12 cellular contexts compared by ENCODE assay signal in genomic region chr4:2850966-2851782, GRCh38. TPM values are rescaled to one million over a fixed set of nuclear protein-coding genes. Genes with fewer than 3 reads are reported as not detected.
DNase-seq lines count a peak whose midpoint lies in the region; ATAC-seq and TF ChIP-seq lines count a peak whose summit lies in the region.
"Had no signal": no experiment of that assay in that cellular context is flagged by ENCODE, and none has a peak within 500 bp of the region (broad histone marks: within the 10 kb centered on the region; RNA-seq: fewer than 3 reads in every experiment).

No MANE protein-coding gene starts in this region.

- H3K27me3 Mint-ChIP-seq in activated B cell treated with CpG ODN at 0.5 μM for 24 hours: no peaks in the 10 kb centered on the region

- peaks cover 27% of the 10 kb centered on the region for H3K36me3 Mint-ChIP-seq in activated B cell treated with CpG ODN at 0.5 μM for 24 hours (ENCODE audit: low read depth)

- no peak for TF ChIP-seq CTCF in activated B cell treated with CpG ODN at 0.5 μM for 24 hours (IDR thresholded peaks at IDR 0.05)

- H3K27ac Mint-ChIP-seq in activated B cell treated with CpG ODN at 0.5 μM for 24 hours: peak overlapping the region; percentile 82

- peak; percentile 6 for ATAC-seq in activated B cell treated with CpG ODN at 0.5 μM for 24 hours (ENCODE audit: low read depth)

- CTCF ChIA-PET in activated B cell treated with CpG ODN at 0.5 μM for 24 hours (lab: Charles Lee): no interaction called here

- no peaks in the 10 kb centered on the region for H3K9me3 Mint-ChIP-seq in activated B cell treated with CpG ODN at 0.5 μM for 24 hours

- in situ Hi-C loops in ACHN (cut with HindIII; ENCODE audit: low pct_ligation_motif_present, low pct_unique_long_range_greater_than_20kb, low sequenced_read_pairs) (no loop called here), G401 (cut with HindIII; ENCODE audit: low sequenced_read_pairs) (no loop called here), KBM-7 (cut with MboI; ENCODE audit: low pct_unique_long_range_greater_than_20kb, low sequenced_read_pairs) (no loop called here)

- POLR2A ChIA-PET in activated B cell treated with CpG ODN at 0.5 μM for 24 hours (lab: Charles Lee): interaction anchor here (0.6 to 5.1 kb wide), 12 partner anchors 7 to 440 kb away, joined by 3 to 29 read pairs (median 6); partner anchors contain the start of gene ADD1

- peak overlapping the region; percentile 73 for H3K4me3 Mint-ChIP-seq in activated B cell treated with CpG ODN at 0.5 μM for 24 hours

- DNase-seq in ACHN (peak; percentile 20), EH (ENCODE audit: low read depth) (peak; percentile 25), activated B cell treated with CpG ODN at 0.5 μM for 24 hours (no peak), kidney tubule cell (ENCODE audit: low spot score) (peak; percentile 57), G401 (ENCODE audit: low spot score) (no peak), NCI-H2081 treated with DMSO at 0.1 percent for 48 hours (lab: John Stamatoyannopoulos, UW) (no peak), COR-L47 (lab: John Stamatoyannopoulos, UW) (no peak), KBM-7 (no peak)
- DNase-seq: Calu3; Kasumi-1; NCI-H446; stimulated activated CD4-positive, alpha-beta T cell treated with anti-CD3 and anti-CD28 coated beads, Interleukin-1b, Interleukin-23, amount 100 ng/mL, for 48 hours had no signal

- peaks cover 92% of the 10 kb centered on the region for H3K4me1 Mint-ChIP-seq in activated B cell treated with CpG ODN at 0.5 μM for 24 hours

- intact Hi-C loops in activated B cell treated with CpG ODN at 0.5 μM for 24 hours (cut with micrococcal nuclease): loop anchor here (1.0 to 2.0 kb wide), 4 partner anchors 8 to 87 kb away; partner anchors contain the start of gene ADD1

RNA-seq across cellular contexts. Expression of gene ADD1, which starts 7.5 kb away (rescaled TPM):
- total RNA-seq in activated B cell treated with CpG ODN at 0.5 μM for 24 hours: 326 and 340 TPM in 2 replicates
- total RNA-seq in G401 (2014; rRNA removed; shearing (Covaris generic)): 82.3 and 121 TPM in 2 replicates

RNA-seq across cellular contexts. Expression of gene SH3BP2, which starts 58.3 kb away (rescaled TPM):
- total RNA-seq in activated B cell treated with CpG ODN at 0.5 μM for 24 hours: 40.4 and 43.2 TPM in 2 replicates
- total RNA-seq in G401 (2014; rRNA removed; shearing (Covaris generic)): 9.0 TPM in 2 replicates

Comparison
In these comparisons a context has a peak if more than half of its experiments do, and no peak if none do; other contexts are left out.
1. DNase-seq: peak in ACHN (single experiment), EH (single experiment) and kidney tubule cell (single experiment); none in activated B cell treated with CpG ODN at 0.5 μM for 24 hours (single experiment), G401 (single experiment), NCI-H2081 treated with DMSO at 0.1 percent for 48 hours (single experiment), COR-L47 (single experiment) and KBM-7 (single experiment).